8 cellular contexts compared by ENCODE assay signal in genomic region chr10:119080521-119081259, GRCh38. TPM values are rescaled to one million over a fixed set of nuclear protein-coding genes. Genes with fewer than 3 reads are reported as not detected.
DNase-seq lines count a peak whose midpoint lies in the region; ATAC-seq and TF ChIP-seq lines count a peak whose summit lies in the region.

Gene EIF3A (minus strand): TSS chr10:119080817. CDS start chr10:119080676, 141 bp downstream.

- peak; percentile 74 for ATAC-seq in GM21619 (IDR thresholded peaks at IDR 0.05; ENCODE audit: unreplicated experiment)
- peak; percentile 87 for ATAC-seq in activated T-helper 17 cell treated with anti-CD3 and anti-CD28 coated beads, Interleukin-2, amount 50 U/mL, for 72 hours (replicated peaks)
- peak; percentile 77 to 80 for ATAC-seq in naive thymus-derived CD8-positive, alpha-beta T cell
- ATAC-seq in stimulated activated naive B cell treated with anti-CD40 and anti-IgM and Interleukin-4, amounts not matched to agents 10 μg/mL and 1 μg/mL and 100 μg/mL, for 72 hours (replicated peaks), result peak; percentile 89 to 91

- no peaks in the 10 kb centered on the region for H3K9me3 Mint-ChIP-seq in activated T-helper 17 cell treated with anti-CD3 and anti-CD28 coated beads, Interleukin-2, amount 50 U/mL, for 72 hours
- H3K9me3 Mint-ChIP-seq in naive thymus-derived CD8-positive, alpha-beta T cell, result no peaks in the 10 kb centered on the region
- H3K9me3 Mint-ChIP-seq in stimulated activated naive B cell treated with anti-CD40 and anti-IgM and Interleukin-4, amounts not matched to agents 10 μg/mL and 1 μg/mL and 100 μg/mL, for 72 hours, result no peaks in the 10 kb centered on the region

- H3K27ac Mint-ChIP-seq in activated T-helper 17 cell treated with anti-CD3 and anti-CD28 coated beads, Interleukin-2, amount 50 U/mL, for 72 hours, result peak within 1 kb of the TSS; percentile 95
- peak within 1 kb of the TSS; percentile 94 to 99 (median 98) for H3K27ac Mint-ChIP-seq in naive thymus-derived CD8-positive, alpha-beta T cell
- H3K27ac Mint-ChIP-seq in stimulated activated naive B cell treated with anti-CD40 and anti-IgM and Interleukin-4, amounts not matched to agents 10 μg/mL and 1 μg/mL and 100 μg/mL, for 72 hours, result peak within 1 kb of the TSS; percentile 97

- no peaks in the 10 kb centered on the region for H3K27me3 Mint-ChIP-seq in activated T-helper 17 cell treated with anti-CD3 and anti-CD28 coated beads, Interleukin-2, amount 50 U/mL, for 72 hours
- H3K27me3 Mint-ChIP-seq in naive thymus-derived CD8-positive, alpha-beta T cell, result no peaks in the 10 kb centered on the region
- H3K27me3 Mint-ChIP-seq in stimulated activated naive B cell treated with anti-CD40 and anti-IgM and Interleukin-4, amounts not matched to agents 10 μg/mL and 1 μg/mL and 100 μg/mL, for 72 hours, result peaks cover 0 to 4% of the 10 kb centered on the region in 2 donors

- peaks cover 53% of the 10 kb centered on the region for H3K36me3 Mint-ChIP-seq in activated T-helper 17 cell treated with anti-CD3 and anti-CD28 coated beads, Interleukin-2, amount 50 U/mL, for 72 hours (ENCODE audit: low read depth)
- peaks cover 0 to 9% (median 0%) of the 10 kb centered on the region in 3 donors for H3K36me3 Mint-ChIP-seq in naive thymus-derived CD8-positive, alpha-beta T cell
- H3K36me3 Mint-ChIP-seq in stimulated activated naive B cell treated with anti-CD40 and anti-IgM and Interleukin-4, amounts not matched to agents 10 μg/mL and 1 μg/mL and 100 μg/mL, for 72 hours, result peaks cover 24 to 32% of the 10 kb centered on the region in 2 donors

- peaks cover 15% of the 10 kb centered on the region for H3K4me1 Mint-ChIP-seq in activated T-helper 17 cell treated with anti-CD3 and anti-CD28 coated beads, Interleukin-2, amount 50 U/mL, for 72 hours
- H3K4me1 Mint-ChIP-seq in naive thymus-derived CD8-positive, alpha-beta T cell, result peaks cover 26 to 61% (median 42%) of the 10 kb centered on the region in 4 donors
- peaks cover 25 to 51% of the 10 kb centered on the region in 2 donors for H3K4me1 Mint-ChIP-seq in stimulated activated naive B cell treated with anti-CD40 and anti-IgM and Interleukin-4, amounts not matched to agents 10 μg/mL and 1 μg/mL and 100 μg/mL, for 72 hours

- POLR2A ChIA-PET in naive thymus-derived CD8-positive, alpha-beta T cell (lab: Charles Lee), result interaction anchor here (1.0 to 2.9 kb wide), 7 partner anchors 10 to 792 kb away, joined by 3 to 20 read pairs (median 5); partner anchors contain the start of genes DENND10, MCMBP and SFXN4

- H3K4me3 Mint-ChIP-seq in activated T-helper 17 cell treated with anti-CD3 and anti-CD28 coated beads, Interleukin-2, amount 50 U/mL, for 72 hours, result peak within 1 kb of the TSS; percentile 100
- H3K4me3 Mint-ChIP-seq in naive thymus-derived CD8-positive, alpha-beta T cell, result peak within 1 kb of the TSS; percentile 93 to 100 (median 96)
- H3K4me3 Mint-ChIP-seq in stimulated activated naive B cell treated with anti-CD40 and anti-IgM and Interleukin-4, amounts not matched to agents 10 μg/mL and 1 μg/mL and 100 μg/mL, for 72 hours, result peak within 1 kb of the TSS; percentile 96 to 98

- H3K4me3 ChIP-seq in Jurkat, Clone E6-1 (ENCODE audit: low read length), result peak within 1 kb of the TSS; percentile 94
- H3K4me3 ChIP-seq in fibroblast of mammary gland (ENCODE audit: control insufficient read depth, low read depth, low read length), result peak within 1 kb of the TSS; percentile 63

- DNase-seq in DMS79 treated with DMSO at 0.1 percent for 48 hours (lab: John Stamatoyannopoulos, UW) (peak; percentile 42), RPMI8226 (peak; percentile 92), fibroblast of mammary gland (ENCODE audit: low read depth) (peak; percentile 88)
- peak; percentile 83 for DNase-seq in Jurkat, Clone E6-1 (ENCODE audit: low read depth, low spot score)
- DNase-seq in naive thymus-derived CD8-positive, alpha-beta T cell, result peak; percentile 82 to 94 (median 92)
- peak; percentile 91 for DNase-seq in stimulated activated naive B cell treated with anti-CD40 and anti-IgM and Interleukin-4, amounts not matched to agents 10 μg/mL and 1 μg/mL and 100 μg/mL, for 72 hours

- no peak for TF ChIP-seq CTCF in fibroblast of mammary gland (conservative IDR thresholded peaks at IDR 0.05; ENCODE audit: control insufficient read depth, insufficient read depth, low read depth, low read length)

RNA-seq across cellular contexts. Expression of gene EIF3A, which starts in this region (rescaled TPM):
- polyA plus RNA-seq in Jurkat, Clone E6-1 (2012; ENCODE audit: insufficient read depth, insufficient read length), result 125 TPM
- total RNA-seq in activated T-helper 17 cell treated with anti-CD3 and anti-CD28 coated beads, Interleukin-2, amount 50 U/mL, for 72 hours, result 100 to 1,000 TPM in 1 of 2 donors, 10 to 100 TPM in 1; 93.8 to 155 TPM
- total RNA-seq in naive thymus-derived CD8-positive, alpha-beta T cell, result 10 to 100 TPM; 88.2 to 93.6 TPM
- polyA plus RNA-seq in naive thymus-derived CD8-positive, alpha-beta T cell, result 10 to 100 TPM; 30.0 to 56.2 (median 45.0) TPM

Comparison
In these comparisons a context has a peak if more than half of its experiments do, and no peak if none do; other contexts are left out.
1. Peak in every context shown above with its lines: DNase-seq, ATAC-seq and H3K4me3 ChIP-seq.
2. DNase-seq: peak in every context shown above with its lines; median percentile 92 in RPMI8226; 92 in naive thymus-derived CD8-positive, alpha-beta T cell; 91 in stimulated activated naive B cell treated with anti-CD40 and anti-IgM and Interleukin-4, amounts not matched to agents 10 μg/mL and 1 μg/mL and 100 μg/mL, for 72 hours; 88 in fibroblast of mammary gland; 83 in Jurkat, Clone E6-1; 42 in DMS79 treated with DMSO at 0.1 percent for 48 hours.